Comparison of ENCODE assay signal across 8 cellular contexts in genomic region chr17:42155614-42156045, GRCh38. TPM values are rescaled to one million over a fixed set of nuclear protein-coding genes. Genes with fewer than 3 reads are reported as not detected.
DNase-seq lines count a peak whose midpoint lies in the region; ATAC-seq and TF ChIP-seq lines count a peak whose summit lies in the region.

No MANE protein-coding gene starts in this region.

- intact Hi-C loops in CD4-positive, alpha-beta memory T cell (cut with micrococcal nuclease) = loop anchor here (1.0 to 2.0 kb wide), 6 partner anchors 26 to 236 kb away; partner anchors contain the start of genes CNP, DHX58, GHDC and KCNH4

- H2BK15ac ChIP-seq in neuronal stem cell (ENCODE audit: low read length) = peak overlapping the region; percentile 21

- peaks cover 41% of the 10 kb centered on the region for H3K4me1 ChIP-seq in CD4-positive, alpha-beta memory T cell (ENCODE audit: insufficient read depth, low read length)
- peaks cover 24% of the 10 kb centered on the region for H3K4me1 ChIP-seq in NT2/D1 (ENCODE audit: insufficient read depth, insufficient read length)
- H3K4me1 ChIP-seq in neuronal stem cell (ENCODE audit: control insufficient read depth in 2 of 2, insufficient read depth in 1 of 2, low read depth in 1 of 2, low read length in 2 of 2) = peaks cover 12 to 22% of the 10 kb centered on the region in 2 donors

- no peak overlapping the region for H4K8ac ChIP-seq in neuronal stem cell (ENCODE audit: low read depth, low read length)

- H3K4ac ChIP-seq in neuronal stem cell (ENCODE audit: low read length) = no peak overlapping the region

- H3K4me1 Mint-ChIP-seq in CD4-positive, alpha-beta memory T cell = peaks cover 24 to 46% (median 35%) of the 10 kb centered on the region in 4 donors
- peaks cover 29% of the 10 kb centered on the region for H3K4me1 Mint-ChIP-seq in endothelial cell (ENCODE audit: unreplicated experiment)

- POLR2A ChIA-PET in CD4-positive, alpha-beta memory T cell (lab: Charles Lee; ENCODE audit: partially characterized antibody) = interaction anchor here (0.7 to 1.8 kb wide), 6 partner anchors 28 to 409 kb away, joined by 3 to 8 read pairs (median 3); partner anchors contain the start of genes CNP and GHDC

- peaks cover 4 to 18% of the 10 kb centered on the region in 2 donors for H3K36me3 Mint-ChIP-seq in CD4-positive, alpha-beta memory T cell
- peaks cover 12% of the 10 kb centered on the region for H3K36me3 Mint-ChIP-seq in endothelial cell (ENCODE audit: low read depth, unreplicated experiment)

- peak overlapping the region in 5 of 7 donors; percentile 3 to 95 (median 56) for H3K27ac Mint-ChIP-seq in CD4-positive, alpha-beta memory T cell
- peak overlapping the region; percentile 51 for H3K27ac Mint-ChIP-seq in endothelial cell (ENCODE audit: unreplicated experiment)

- H2AK5ac ChIP-seq in neuronal stem cell (ENCODE audit: low read depth, low read length) = peak overlapping the region; percentile 88

- no peak overlapping the region for H3K18ac ChIP-seq in neuronal stem cell (ENCODE audit: low read length)

- H3K27me3 Mint-ChIP-seq in CD4-positive, alpha-beta memory T cell = no peaks in the 10 kb centered on the region
- peaks cover 19% of the 10 kb centered on the region for H3K27me3 Mint-ChIP-seq in endothelial cell (ENCODE audit: unreplicated experiment)

- no peaks in the 10 kb centered on the region for H3K9me3 ChIP-seq in CD4-positive, alpha-beta memory T cell (ENCODE audit: control insufficient read depth in 1 of 2, low read length in 2 of 2)
- H3K9me3 ChIP-seq in NT2/D1 (ENCODE audit: insufficient read depth, low read length) = no peaks in the 10 kb centered on the region
- no peaks in the 10 kb centered on the region for H3K9me3 ChIP-seq in neuronal stem cell (replicated peaks in 1 of 2; ENCODE audit: control insufficient read depth in 2 of 2, insufficient read depth in 1 of 2, low read depth in 1 of 2, low read length in 2 of 2)

- H2BK120ac ChIP-seq in neuronal stem cell (ENCODE audit: low read depth, low read length) = no peak overlapping the region

- ATAC-seq in HG02870 (IDR thresholded peaks at IDR 0.05; ENCODE audit: unreplicated experiment) (no peak), GM21423 (IDR thresholded peaks at IDR 0.05; ENCODE audit: unreplicated experiment) (no peak)

- H3K79me1 ChIP-seq in neuronal stem cell (ENCODE audit: low read depth, low read length) = peaks cover 11% of the 10 kb centered on the region

- CTCF ChIA-PET in CD4-positive, alpha-beta memory T cell (lab: Charles Lee; ENCODE audit: partially characterized antibody) = interaction anchor here (0.6 to 3.1 kb wide), 2 partner anchors 26 to 37 kb away, joined by 3 to 10 read pairs; partner anchors contain the start of gene KCNH4

- no peak for DNase-seq in CD4-positive, alpha-beta memory T cell
- DNase-seq in NT2/D1 (ENCODE audit: low read depth, low spot score) = no peak
- DNase-seq in endothelial cell (ENCODE audit: low spot score) = peak; percentile 17
- DNase-seq in neuronal stem cell (ENCODE audit: low spot score) = no peak
- no peak for DNase-seq in NCI-H446 treated with DMSO at 0.1 percent for 48 hours (lab: John Stamatoyannopoulos, UW)
- DNase-seq in retina = no peak

- H2BK5ac ChIP-seq in neuronal stem cell (ENCODE audit: low read length) = no peak overlapping the region

- H3K4me3 ChIP-seq in CD4-positive, alpha-beta memory T cell (ENCODE audit: low read length in 2 of 2) = peak overlapping the region in 1 of 2 donors; percentile 41
- H3K4me3 ChIP-seq in NT2/D1 (ENCODE audit: insufficient read length, low read depth) (peak overlapping the region; percentile 64), neuronal stem cell (ENCODE audit: low read length in 2 of 2) (peak overlapping the region; percentile 28 to 71)

- no peak overlapping the region for H3K23ac ChIP-seq in neuronal stem cell (ENCODE audit: low read depth, low read length, poor library complexity)

- peak overlapping the region; percentile 96 for H3K27ac ChIP-seq in CD4-positive, alpha-beta memory T cell (ENCODE audit: low read depth, low read length)
- no peak overlapping the region for H3K27ac ChIP-seq in neuronal stem cell (replicated peaks; ENCODE audit: low read length)

- H3K14ac ChIP-seq in neuronal stem cell (ENCODE audit: low read length) = no peak overlapping the region

- H3K27me3 ChIP-seq in CD4-positive, alpha-beta memory T cell (ENCODE audit: insufficient read depth, low read length) = no peaks in the 10 kb centered on the region
- H3K27me3 ChIP-seq in NT2/D1 (ENCODE audit: insufficient read depth, insufficient read length) (no peaks in the 10 kb centered on the region), neuronal stem cell (ENCODE audit: control insufficient read depth in 3 of 3, insufficient read depth in 3 of 3, low read depth in 1 of 3, low read length in 3 of 3) (no peaks in the 10 kb centered on the region)

- no CpG with 5 or more reads among the region's 17 CpGs for WGBS in neuronal stem cell (ENCODE audit: extremely low coverage in 2 of 2, insufficient read length in 2 of 2, insufficient replicate concordance in 1 of 2), 2 donors

- no peak overlapping the region for H2BK12ac ChIP-seq in neuronal stem cell (ENCODE audit: low read length)

- H3K36me3 ChIP-seq in CD4-positive, alpha-beta memory T cell (ENCODE audit: insufficient read depth, low read length) = peaks cover 7% of the 10 kb centered on the region
- peaks cover 27% of the 10 kb centered on the region for H3K36me3 ChIP-seq in NT2/D1 (ENCODE audit: insufficient read depth, insufficient read length, low read length)
- peaks cover 0 to 15% of the 10 kb centered on the region in 2 donors for H3K36me3 ChIP-seq in neuronal stem cell (replicated peaks in 1 of 2; ENCODE audit: control insufficient read depth in 2 of 2, insufficient read depth in 2 of 2, low read length in 2 of 2)

- no peak overlapping the region for H4K91ac ChIP-seq in neuronal stem cell (ENCODE audit: low read depth, low read length, poor library complexity)

- peak overlapping the region; percentile 77 for H2AFZ ChIP-seq in neuronal stem cell (ENCODE audit: low read length)

- peaks cover 0 to 9% (median 0%) of the 10 kb centered on the region in 8 donors for H3K9me3 Mint-ChIP-seq in CD4-positive, alpha-beta memory T cell
- no peaks in the 10 kb centered on the region for H3K9me3 Mint-ChIP-seq in endothelial cell (ENCODE audit: unreplicated experiment)

- peak overlapping the region; percentile 63 to 96 (median 90) for H3K4me3 Mint-ChIP-seq in CD4-positive, alpha-beta memory T cell
- H3K4me3 Mint-ChIP-seq in endothelial cell (ENCODE audit: unreplicated experiment) = peak overlapping the region; percentile 100

- H3K9ac ChIP-seq in NT2/D1 (ENCODE audit: insufficient read length, low read depth) = peak overlapping the region; percentile 79
- no peak overlapping the region for H3K9ac ChIP-seq in neuronal stem cell (ENCODE audit: low read depth, low read length, poor library complexity)

- TF ChIP-seq CTCF in endothelial cell (IDR thresholded peaks at IDR 0.05; ENCODE audit: unreplicated experiment) = no peak

- H3K4me2 ChIP-seq in neuronal stem cell (ENCODE audit: insufficient read depth, low read length, poor library complexity, severe bottlenecking) = peak overlapping the region; percentile 47

RNA-seq across cellular contexts. Expression of gene RAB5C, which starts 0.8 kb away (rescaled TPM):
- 10 to 100 TPM; 77.7 to 80.6 TPM for total RNA-seq in CD4-positive, alpha-beta memory T cell
- 10 to 100 TPM; 63.4 to 73.1 TPM for polyA plus RNA-seq in CD4-positive, alpha-beta memory T cell
- total RNA-seq in endothelial cell (ENCODE audit: unreplicated experiment) = 144 TPM
- 73.5 TPM for polyA plus RNA-seq in neuronal stem cell (2013, experiment 1 of 2)
- 73.6 TPM for polyA plus RNA-seq in neuronal stem cell (2013, experiment 2 of 2)

RNA-seq across cellular contexts. Expression of gene KCNH4, which starts 25.3 kb away (rescaled TPM):
- under 1 TPM; 0.09 to 0.11 TPM for total RNA-seq in CD4-positive, alpha-beta memory T cell
- polyA plus RNA-seq in CD4-positive, alpha-beta memory T cell = not detected
- total RNA-seq in endothelial cell (ENCODE audit: unreplicated experiment) = 0.08 TPM
- not detected for polyA plus RNA-seq in neuronal stem cell (2013, experiment 1 of 2)
- polyA plus RNA-seq in neuronal stem cell (2013, experiment 2 of 2) = not detected

RNA-seq across cellular contexts. Expression of gene HCRT, which starts 29.6 kb away (rescaled TPM):
- not detected for total RNA-seq in CD4-positive, alpha-beta memory T cell
- polyA plus RNA-seq in CD4-positive, alpha-beta memory T cell = not detected
- not detected for total RNA-seq in endothelial cell (ENCODE audit: unreplicated experiment)
- polyA plus RNA-seq in neuronal stem cell (2013, experiment 1 of 2) = not detected
- polyA plus RNA-seq in neuronal stem cell (2013, experiment 2 of 2) = 0.17 TPM

RNA-seq across cellular contexts. Expression of gene HSPB9, which starts 33.0 kb away (rescaled TPM):
- total RNA-seq in CD4-positive, alpha-beta memory T cell = not detected
- polyA plus RNA-seq in CD4-positive, alpha-beta memory T cell = not detected
- total RNA-seq in endothelial cell (ENCODE audit: unreplicated experiment) = not detected
- polyA plus RNA-seq in neuronal stem cell (2013, experiment 1 of 2) = 0.15 TPM
- 0.08 TPM for polyA plus RNA-seq in neuronal stem cell (2013, experiment 2 of 2)

RNA-seq across cellular contexts. Expression of gene KAT2A, which starts 34.5 kb away (rescaled TPM):
- total RNA-seq in CD4-positive, alpha-beta memory T cell = 10 to 100 TPM; 38.5 to 39.9 TPM
- polyA plus RNA-seq in CD4-positive, alpha-beta memory T cell = 1 to 10 TPM; 5.9 to 7.3 TPM
- 22.8 TPM for total RNA-seq in endothelial cell (ENCODE audit: unreplicated experiment)
- polyA plus RNA-seq in neuronal stem cell (2013, experiment 1 of 2) = 28.4 TPM
- polyA plus RNA-seq in neuronal stem cell (2013, experiment 2 of 2) = 27.4 TPM
